Comparison of ENCODE assay signal across 17 cellular contexts in the genomic region with DNA sequence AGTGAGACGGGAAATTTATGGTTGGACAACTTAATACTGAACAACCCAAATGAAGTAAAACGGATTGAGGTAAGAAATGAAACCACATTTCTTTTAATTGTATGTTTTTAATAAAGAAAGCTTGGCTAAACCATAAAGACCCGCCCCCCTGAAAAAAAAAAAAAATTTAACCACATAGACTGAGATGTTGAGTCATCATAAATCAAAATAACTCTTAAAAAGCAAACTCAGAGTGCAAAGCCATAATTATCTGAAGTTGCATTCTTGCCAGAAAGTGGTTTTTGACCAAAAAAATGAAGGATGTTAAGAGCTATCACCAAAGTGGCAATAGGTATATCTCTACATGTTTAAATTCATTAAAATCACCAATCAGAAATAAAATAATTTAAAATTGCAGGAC.
DNase-seq lines count a peak whose midpoint lies in the region; ATAC-seq, FAIRE-seq and TF ChIP-seq lines count a peak whose summit lies in the region.
"Had no signal": no experiment of that assay in that cellular context is flagged by ENCODE, and none has a peak within 500 bp of the region (broad histone marks: within the 10 kb centered on the region; RNA-seq: fewer than 3 reads in every experiment).

No MANE protein-coding gene starts in this region.

- H3K36me3 ChIP-seq in keratinocyte (ENCODE audit: control insufficient read depth in 2 of 2, extremely low read depth in 1 of 2, insufficient read depth in 2 of 2, low read length in 2 of 2) (no peaks in the 10 kb centered on the region), lower lobe of right lung (no peaks in the 10 kb centered on the region)
- H3K36me3 ChIP-seq: gastroesophageal sphincter, SJSA1 had no signal

- no peaks in the 10 kb centered on the region for H3K9me3 ChIP-seq in keratinocyte (ENCODE audit: control insufficient read depth, low read depth, low read length)
- H3K9me3 ChIP-seq in lower lobe of right lung, result no peaks in the 10 kb centered on the region
- H3K9me3 ChIP-seq: SJSA1 had no signal

- H3K27me3 ChIP-seq in keratinocyte (ENCODE audit: control insufficient read depth, extremely low read depth, insufficient read depth, low read length) (no peaks in the 10 kb centered on the region), lower lobe of right lung (ENCODE audit: low read depth) (no peaks in the 10 kb centered on the region)
- H3K27me3 ChIP-seq: gastroesophageal sphincter, SJSA1 had no signal

- DNase-seq in EH (ENCODE audit: low read depth), result peak; percentile 81
- no peak for DNase-seq in RCC 7860 (ENCODE audit: low spot score)
- DNase-seq in choroid plexus epithelial cell (ENCODE audit: low read depth), result peak; percentile 62
- no peak for DNase-seq in keratinocyte (ENCODE audit: low read depth, low spot score)
- no peak for DNase-seq in NCI-H187 treated with DMSO at 0.1 percent for 48 hours (lab: John Stamatoyannopoulos, UW)
- DNase-seq in CD1c-positive myeloid dendritic cell (ENCODE audit: extremely low spot score), result no peak
- DNase-seq in OCI-M2 (lab: John Stamatoyannopoulos, UW; ENCODE audit: unreplicated experiment), result no peak
- DNase-seq in lower lobe of right lung, result no peak
- DNase-seq: activated B cell treated with CpG ODN at 0.5 μM for 24 hours; activated CD4-positive, alpha-beta memory T cell treated with anti-CD3 and anti-CD28 coated beads, Interleukin-2, amount 10 ng/mL, durations not matched to agents 7 days and 5 days; anterior cingulate cortex; endodermal cell; Kasumi-1; NCI-H69 had no signal

- no peak for TF ChIP-seq CTCF in choroid plexus epithelial cell (conservative IDR thresholded peaks at IDR 0.05; ENCODE audit: low read depth, low read length)
- no peak for TF ChIP-seq CTCF in keratinocyte (optimal IDR thresholded peaks at IDR 0.05 in 1 of 3, IDR thresholded peaks at IDR 0.05 in 1 of 3, conservative IDR thresholded peaks at IDR 0.05 in 1 of 3; ENCODE audit: extremely low read depth in 1 of 3, insufficient read depth in 2 of 3, low read length in 3 of 3)
- TF ChIP-seq CTCF in lower lobe of right lung (IDR thresholded peaks at IDR 0.05), result no peak

- peaks cover 3% of the 10 kb centered on the region for H3K9me1 ChIP-seq in keratinocyte (ENCODE audit: control insufficient read depth, extremely low read depth, insufficient read depth, low read length)

- ATAC-seq in lower lobe of right lung, result no peak
- ATAC-seq: gastroesophageal sphincter, left lobe of liver had no signal

- no peak overlapping the region for H3K27ac ChIP-seq in keratinocyte (ENCODE audit: control insufficient read depth, insufficient read depth, low read length)
- no peak overlapping the region for H3K27ac ChIP-seq in lower lobe of right lung
- H3K27ac ChIP-seq: gastroesophageal sphincter, SJSA1 had no signal

- H3K4me1 ChIP-seq in keratinocyte (ENCODE audit: control insufficient read depth, extremely low read depth, insufficient read depth, low read length), result peaks cover 30% of the 10 kb centered on the region
- no peaks in the 10 kb centered on the region for H3K4me1 ChIP-seq in lower lobe of right lung
- H3K4me1 ChIP-seq: gastroesophageal sphincter had no signal

- H3K4me3 ChIP-seq in choroid plexus epithelial cell (ENCODE audit: low read depth, low read length), result no peak overlapping the region
- no peak overlapping the region for H3K4me3 ChIP-seq in keratinocyte (ENCODE audit: control insufficient read depth in 2 of 3, extremely low read depth in 1 of 3, insufficient read depth in 2 of 3, low read depth in 1 of 3, low read length in 3 of 3)
- no peak overlapping the region for H3K4me3 ChIP-seq in lower lobe of right lung
- H3K4me3 ChIP-seq: gastroesophageal sphincter, SJSA1 had no signal

- no peaks in the 10 kb centered on the region for H3K79me2 ChIP-seq in keratinocyte (ENCODE audit: control insufficient read depth, insufficient read depth, low read length)

- intact Hi-C loops in lower lobe of right lung (cut with DNase I), result no loop called here

- H3K4me2 ChIP-seq in keratinocyte (ENCODE audit: control insufficient read depth, extremely low read depth, insufficient read depth, low read depth, low read length), result peak overlapping the region; percentile 62

- dilution Hi-C loops in keratinocyte (cut with MboI; ENCODE audit: extremely low pct_ligation_motif_present, low sequenced_read_pairs), result no loop called here

- no peak overlapping the region for H2AFZ ChIP-seq in keratinocyte (ENCODE audit: control insufficient read depth, low read length)

- H3K9ac ChIP-seq in keratinocyte (ENCODE audit: control insufficient read depth, extremely low read depth, insufficient read depth, low read length), result no peak overlapping the region

- FAIRE-seq in RCC 7860 (lab: Jason Lieb, UNC) (peak; percentile 66), keratinocyte (lab: Jason Lieb, UNC) (no peak)

- H4K20me1 ChIP-seq in keratinocyte (ENCODE audit: control insufficient read depth, extremely low read depth, insufficient read depth, low read length), result no peaks in the 10 kb centered on the region

Comparison
In these comparisons a context has a peak if more than half of its experiments do, and no peak if none do; other contexts are left out.
1. DNase-seq: peak in EH (single experiment) and choroid plexus epithelial cell (single experiment); none in RCC 7860 (single experiment), keratinocyte (single experiment), NCI-H187 treated with DMSO at 0.1 percent for 48 hours (single experiment), CD1c-positive myeloid dendritic cell (single experiment), OCI-M2 (single experiment) and lower lobe of right lung (single experiment).